14 cellular contexts compared by ENCODE assay signal in genomic region chr7:84674236-84674913, GRCh38.
DNase-seq lines count a peak whose midpoint lies in the region; ATAC-seq and TF ChIP-seq lines count a peak whose summit lies in the region.
"Had no signal": no experiment of that assay in that cellular context is flagged by ENCODE, and none has a peak within 500 bp of the region (broad histone marks: within the 10 kb centered on the region; RNA-seq: fewer than 3 reads in every experiment).

No MANE protein-coding gene starts in this region.

- DNase-seq in AG08395 (ENCODE audit: low spot score) (peak; percentile 18), RWPE1 (ENCODE audit: low spot score) (peak; percentile 20), fibroblast of gingiva (ENCODE audit: low read depth) (peak; percentile 10), Caco-2 (no peak), DMS53 treated with DMSO at 0.1 percent for 48 hours (lab: John Stamatoyannopoulos, UW; ENCODE audit: unreplicated experiment) (no peak)
- DNase-seq: BE2C, foreskin fibroblast, NCI-H345, stomach had no signal

- H3K36me3 ChIP-seq in HEK293 (ENCODE audit: control insufficient read depth in 2 of 2, insufficient read depth in 1 of 2, low read length in 2 of 2) (no peaks in the 10 kb centered on the region), Caco-2 (ENCODE audit: control insufficient read depth, insufficient read depth, low read length) (no peaks in the 10 kb centered on the region)
- H3K36me3 ChIP-seq: BE2C, stomach had no signal

- H3K4me3 ChIP-seq in HEK293 (ENCODE audit: low read depth, low read length) (no peak overlapping the region), Caco-2 (ENCODE audit: low read depth, low read length) (no peak overlapping the region)
- H3K4me3 ChIP-seq: stomach had no signal

- H3K27me3 ChIP-seq in Caco-2 (replicated peaks; ENCODE audit: control insufficient read depth, insufficient read depth, low read length): no peaks in the 10 kb centered on the region
- H3K27me3 ChIP-seq: BE2C, stomach had no signal

- H3K4me1 Mint-ChIP-seq in Caco-2 (ENCODE audit: low read depth, unreplicated experiment): no peaks in the 10 kb centered on the region

- H3K4me3 Mint-ChIP-seq in Caco-2 (ENCODE audit: unreplicated experiment): no peak overlapping the region

- CTCF ChIA-PET in HEK293 (lab: Yijun Ruan, JAX): no interaction called here
- CTCF ChIA-PET in RWPE1 (lab: Yijun Ruan, JAX): no interaction called here
- CTCF ChIA-PET in Caco-2 (lab: Charles Lee): no interaction called here

- no TSS peak for BruUV-seq in Caco-2 (replicated peaks; lab: Mats Ljungman, UMichigan)

- peaks cover 9% of the 10 kb centered on the region; the same call in 1 of the 2 replicates for H3K4me1 ChIP-seq in HEK293 (ENCODE audit: control insufficient read depth, insufficient read depth, low read length)
- H3K4me1 ChIP-seq in Caco-2: no peaks in the 10 kb centered on the region; the same call in 1 of the 2 replicates

- no peak overlapping the region for H3K27ac Mint-ChIP-seq in Caco-2 (ENCODE audit: unreplicated experiment)

- H3K9me3 Mint-ChIP-seq in Caco-2 (ENCODE audit: unreplicated experiment): no peaks in the 10 kb centered on the region
- H3K9me3 Mint-ChIP-seq: activated naive CD4-positive, alpha-beta T cell treated with anti-CD3 and anti-CD28 coated beads, Interleukin-2, amount 50 U/mL, for 72 hours had no signal

- intact Hi-C loops in Caco-2 (cut with micrococcal nuclease; ENCODE audit: unreplicated experiment): no loop called here

- no peak for TF ChIP-seq CTCF in HEK293 (tag by site-specific recombination; IDR thresholded peaks at IDR 0.05)
- no peak for TF ChIP-seq CTCF in RWPE1 (conservative IDR thresholded peaks at IDR 0.05; ENCODE audit: low read depth)
- TF ChIP-seq CTCF in Caco-2 (IDR thresholded peaks at IDR 0.05; ENCODE audit: insufficient read depth in 1 of 2, low read depth in 1 of 2, low read length in 1 of 2, severe bottlenecking in 1 of 2, unreplicated experiment in 1 of 2): no peak

- H3K9me3 ChIP-seq in HEK293 (ENCODE audit: control insufficient read depth, insufficient read depth, low read depth, low read length) (no peaks in the 10 kb centered on the region), Caco-2 (no peaks in the 10 kb centered on the region)
- H3K9me3 ChIP-seq: BE2C, stomach had no signal

- H3K36me3 Mint-ChIP-seq in Caco-2 (ENCODE audit: insufficient read depth, unreplicated experiment): no peaks in the 10 kb centered on the region
- H3K36me3 Mint-ChIP-seq: activated naive CD4-positive, alpha-beta T cell treated with anti-CD3 and anti-CD28 coated beads, Interleukin-2, amount 50 U/mL, for 72 hours had no signal

- no peaks in the 10 kb centered on the region for H3K27me3 Mint-ChIP-seq in Caco-2 (ENCODE audit: insufficient read depth, unreplicated experiment)

- H3K27ac ChIP-seq in HEK293 (ENCODE audit: extremely low read depth, low read depth, low read length) (no peak overlapping the region), RWPE1 (no peak overlapping the region)
- H3K27ac ChIP-seq: stomach had no signal

- POLR2A ChIA-PET in HEK293 (lab: Yijun Ruan, JAX): no interaction called here
- POLR2A ChIA-PET in RWPE1 (lab: Yijun Ruan, JAX; ENCODE audit: low non-redundant PET): no interaction called here
- POLR2A ChIA-PET in Caco-2 (lab: Charles Lee): no interaction called here

- ATAC-seq in GM19397 (IDR thresholded peaks at IDR 0.05; ENCODE audit: unreplicated experiment) (no peak), GM21717 (IDR thresholded peaks at IDR 0.05; ENCODE audit: unreplicated experiment) (no peak)
- ATAC-seq: Right ventricle myocardium inferior had no signal

TF ChIP-seq in HEK293, 187 proteins besides CTCF, POLR2A, EP300 and RAD21:
- peak; percentile 93 for TF ChIP-seq SP7 (tag by site-specific recombination; IDR thresholded peaks at IDR 0.05)
- 0 out of 2 replicates have a peak, but pooled peaks have one; percentile 11 for TF ChIP-seq ZNF366 (tag by site-specific recombination; conservative IDR thresholded peaks at IDR 0.05)
- TF ChIP-seq ZNF664 (tag by site-specific recombination; IDR thresholded peaks at IDR 0.05): peak; percentile 40; the same call in 1 of the 2 replicates
- no peak for TF ChIP-seq TRIM28 (IDR thresholded peaks at IDR 0.05; ENCODE audit: borderline replicate concordance, low read length)
TF ChIP-seq in HEK293: peak in this region for 3.

Comparison
In these comparisons a context has a peak if more than half of its experiments do, and no peak if none do; other contexts are left out.
1. DNase-seq: peak in AG08395 (single experiment), RWPE1 (single experiment) and fibroblast of gingiva (single experiment); none in Caco-2 (0 of 2) and DMS53 treated with DMSO at 0.1 percent for 48 hours (single experiment).